ENCODE assay signal across 13 cellular contexts in genomic region chr5:14668247-14668646, GRCh38. TPM values are rescaled to one million over a fixed set of nuclear protein-coding genes. Genes with fewer than 3 reads are reported as not detected.
DNase-seq lines count a peak whose midpoint lies in the region; ATAC-seq and FAIRE-seq lines count a peak whose summit lies in the region.
"Had no signal": no experiment of that assay in that cellular context is flagged by ENCODE, and none has a peak within 500 bp of the region (broad histone marks: within the 10 kb centered on the region; RNA-seq: fewer than 3 reads in every experiment).

No MANE protein-coding gene starts in this region.

- H3K4me1 Mint-ChIP-seq in T-helper 1 cell treated with Interleukin-12 subunit alpha and Interleukin-12 subunit beta and Interleukin-4 antibody, amounts not matched to agents 30 μg/mL and 1 μg/mL, for 36 hours (ENCODE audit: low read depth) = peaks cover 71% of the 10 kb centered on the region
- peaks cover 83 to 93% (median 93%) of the 10 kb centered on the region in 3 donors for H3K4me1 Mint-ChIP-seq in T-cell
- H3K4me1 Mint-ChIP-seq in activated naive CD8-positive, alpha-beta T cell treated with anti-CD3 and anti-CD28 coated beads, Interleukin-2, amount 50 U/mL, for 24 hours = peaks cover 86% of the 10 kb centered on the region

- intact Hi-C loops in left ventricle myocardium superior (cut with micrococcal nuclease) = no loop called here

- POLR2A ChIA-PET in T-cell (lab: Charles Lee) = no interaction called here

- H3K4me3 Mint-ChIP-seq in T-helper 1 cell treated with Interleukin-12 subunit alpha and Interleukin-12 subunit beta and Interleukin-4 antibody, amounts not matched to agents 30 μg/mL and 1 μg/mL, for 36 hours = peak overlapping the region; percentile 74
- H3K4me3 Mint-ChIP-seq in T-cell = peak overlapping the region; percentile 65 to 96 (median 93)
- H3K4me3 Mint-ChIP-seq in activated naive CD8-positive, alpha-beta T cell treated with anti-CD3 and anti-CD28 coated beads, Interleukin-2, amount 50 U/mL, for 24 hours = peak overlapping the region; percentile 98

- ATAC-seq in T-cell (replicated peaks in 1 of 4) (no peak), left ventricle myocardium superior (no peak)
- peak; percentile 31 for ATAC-seq in activated naive CD8-positive, alpha-beta T cell treated with anti-CD3 and anti-CD28 coated beads, Interleukin-2, amount 50 U/mL, for 24 hours
- ATAC-seq: mucosa of descending colon had no signal

- FAIRE-seq in frontal cortex (lab: Jason Lieb, UNC) = no peak
- FAIRE-seq: HTR-8/SVneo had no signal

- H3K36me3 Mint-ChIP-seq in T-helper 1 cell treated with Interleukin-12 subunit alpha and Interleukin-12 subunit beta and Interleukin-4 antibody, amounts not matched to agents 30 μg/mL and 1 μg/mL, for 36 hours (ENCODE audit: low read depth) = peaks cover 31% of the 10 kb centered on the region
- H3K36me3 Mint-ChIP-seq in T-cell = peaks cover 3% of the 10 kb centered on the region
- peaks cover 37% of the 10 kb centered on the region for H3K36me3 Mint-ChIP-seq in activated naive CD8-positive, alpha-beta T cell treated with anti-CD3 and anti-CD28 coated beads, Interleukin-2, amount 50 U/mL, for 24 hours (ENCODE audit: low read depth)

- no peaks in the 10 kb centered on the region for H3K9me3 Mint-ChIP-seq in T-helper 1 cell treated with Interleukin-12 subunit alpha and Interleukin-12 subunit beta and Interleukin-4 antibody, amounts not matched to agents 30 μg/mL and 1 μg/mL, for 36 hours
- H3K9me3 Mint-ChIP-seq in T-cell = no peaks in the 10 kb centered on the region
- H3K9me3 Mint-ChIP-seq in activated naive CD8-positive, alpha-beta T cell treated with anti-CD3 and anti-CD28 coated beads, Interleukin-2, amount 50 U/mL, for 24 hours = no peaks in the 10 kb centered on the region

- H3K27me3 Mint-ChIP-seq in T-helper 1 cell treated with Interleukin-12 subunit alpha and Interleukin-12 subunit beta and Interleukin-4 antibody, amounts not matched to agents 30 μg/mL and 1 μg/mL, for 36 hours (ENCODE audit: low read depth) = no peaks in the 10 kb centered on the region
- H3K27me3 Mint-ChIP-seq in T-cell = no peaks in the 10 kb centered on the region
- H3K27me3 Mint-ChIP-seq in activated naive CD8-positive, alpha-beta T cell treated with anti-CD3 and anti-CD28 coated beads, Interleukin-2, amount 50 U/mL, for 24 hours = no peaks in the 10 kb centered on the region

- no peak for DNase-seq in T-helper 1 cell
- peak in 18 of 34 experiments; percentile 8 to 49 (median 26) for DNase-seq in T-cell
- DNase-seq in activated naive CD8-positive, alpha-beta T cell treated with anti-CD3 and anti-CD28 coated beads, Interleukin-2, amount 50 U/mL, for 24 hours = peak; percentile 65
- DNase-seq in stimulated activated CD8-positive, alpha-beta memory T cell treated with anti-CD3 and anti-CD28 coated beads, Interleukin-7, amount 100 ng/mL, for 4 hours (ENCODE audit: low read depth in 2 of 2) = peak; percentile 35 to 40
- DNase-seq in left ventricle myocardium superior = no peak
- DNase-seq in frontal cortex (ENCODE audit: low spot score in 2 of 2) = no peak
- DNase-seq in NOMO-1 treated with dmso at 0.1 percent for 144 hours (lab: John Stamatoyannopoulos, UW; ENCODE audit: unreplicated experiment) = no peak
- DNase-seq: 8988T, mucosa of descending colon, NCI-H2029, SHP77 had no signal

- peak overlapping the region; percentile 83 for H3K27ac Mint-ChIP-seq in T-helper 1 cell treated with Interleukin-12 subunit alpha and Interleukin-12 subunit beta and Interleukin-4 antibody, amounts not matched to agents 30 μg/mL and 1 μg/mL, for 36 hours
- H3K27ac Mint-ChIP-seq in T-cell = peak overlapping the region; percentile 91 to 95
- H3K27ac Mint-ChIP-seq in activated naive CD8-positive, alpha-beta T cell treated with anti-CD3 and anti-CD28 coated beads, Interleukin-2, amount 50 U/mL, for 24 hours = peak overlapping the region; percentile 88

- CTCF ChIA-PET in T-cell (lab: Charles Lee) = no interaction called here

RNA-seq across cellular contexts. Expression of gene OTULIN, which starts 3.7 kb away (rescaled TPM):
- total RNA-seq in T-cell (10 to 100 TPM; 57.6 to 67.1 (median 61.2) TPM), left ventricle myocardium superior (23.5 TPM), frontal cortex (11.4 TPM)

Comparison
In these comparisons a context has a peak if more than half of its experiments do, and no peak if none do; other contexts are left out.
1. DNase-seq: peak in T-cell (18 of 34), activated naive CD8-positive, alpha-beta T cell treated with anti-CD3 and anti-CD28 coated beads, Interleukin-2, amount 50 U/mL, for 24 hours (single experiment) and stimulated activated CD8-positive, alpha-beta memory T cell treated with anti-CD3 and anti-CD28 coated beads, Interleukin-7, amount 100 ng/mL, for 4 hours (2 of 2); none in T-helper 1 cell (0 of 5), left ventricle myocardium superior (single experiment), frontal cortex (0 of 2) and NOMO-1 treated with dmso at 0.1 percent for 144 hours (single experiment).
2. Peak in every context shown above with its lines, with median percentiles within 50 percentile points of each other: H3K27ac Mint-ChIP-seq and H3K4me3 Mint-ChIP-seq.